25 cellular contexts compared by ENCODE assay signal in genomic region chr5:115439042-115439441, GRCh38.
DNase-seq lines count a peak whose midpoint lies in the region; ATAC-seq, FAIRE-seq and TF ChIP-seq lines count a peak whose summit lies in the region.
"Had no signal": no experiment of that assay in that cellular context is flagged by ENCODE, and none has a peak within 500 bp of the region (broad histone marks: within the 10 kb centered on the region; RNA-seq: fewer than 3 reads in every experiment).

No MANE protein-coding gene starts in this region.

- no peaks in the 10 kb centered on the region for H3K4me1 Mint-ChIP-seq in naive thymus-derived CD8-positive, alpha-beta T cell
- H3K4me1 Mint-ChIP-seq: GM23338, IgD-negative memory B cell had no signal

- H3K4me3 Mint-ChIP-seq in naive thymus-derived CD8-positive, alpha-beta T cell = no peak overlapping the region
- H3K4me3 Mint-ChIP-seq: CD4-positive, alpha-beta T cell; GM23338 had no signal

- 49 to 53% methylated on average over 2 of the region's 2 CpGs for WGBS in GM23248 (ENCODE audit: low coverage in 1 of 2, low lambda C conversion rate in 2 of 2, missing lambda C conversion rate in 2 of 2), 2 experiments
- 50% methylated on average over 2 of the region's 2 CpGs for WGBS in esophagus muscularis mucosa

- no peak overlapping the region for H3K27ac Mint-ChIP-seq in naive thymus-derived CD8-positive, alpha-beta T cell
- H3K27ac Mint-ChIP-seq: CD4-positive, alpha-beta T cell; GM23338 had no signal

- no peak for TF ChIP-seq EP300 in esophagus muscularis mucosa (IDR thresholded peaks at IDR 0.05)

- 0 out of 2 replicates have a peak, but pooled peaks cover 8% of the 10 kb centered on the region for H3F3A ChIP-seq in GM23248 (ENCODE audit: insufficient read depth)

- H3K36me3 Mint-ChIP-seq in naive thymus-derived CD8-positive, alpha-beta T cell = peaks cover 0 to 25% (median 2%) of the 10 kb centered on the region in 3 donors
- H3K36me3 Mint-ChIP-seq: IgD-negative memory B cell had no signal

- in situ Hi-C loops in GM23248 (cut with MboI) = no loop called here

- H3K9me3 ChIP-seq in GM23248 (ENCODE audit: low read depth) = no peaks in the 10 kb centered on the region
- peaks cover 0 to 16% (median 11%) of the 10 kb centered on the region in 4 donors for H3K9me3 ChIP-seq in esophagus muscularis mucosa

- H3K27me3 ChIP-seq in GM23248 (replicated peaks; ENCODE audit: insufficient read depth) (no peaks in the 10 kb centered on the region), esophagus muscularis mucosa (no peaks in the 10 kb centered on the region)
- H3K27me3 ChIP-seq: BLaER1 had no signal

- H3K4me3 ChIP-seq in AG10803 (ENCODE audit: low read length) (no peak overlapping the region), GM23248 (no peak overlapping the region), esophagus muscularis mucosa (no peak overlapping the region)
- H3K4me3 ChIP-seq: BLaER1, GM23338, SK-N-MC had no signal

- H3K9me2 ChIP-seq in GM23248 (ENCODE audit: insufficient read depth) = no peaks in the 10 kb centered on the region

- TF ChIP-seq CTCF in AG10803 (conservative IDR thresholded peaks at IDR 0.05; ENCODE audit: low read length) = no peak
- no peak for TF ChIP-seq CTCF in esophagus muscularis mucosa (IDR thresholded peaks at IDR 0.05)

- peaks cover 13 to 32% (median 23%) of the 10 kb centered on the region in 5 donors for H3K27me3 Mint-ChIP-seq in naive thymus-derived CD8-positive, alpha-beta T cell

- POLR2A ChIA-PET in naive thymus-derived CD8-positive, alpha-beta T cell (lab: Charles Lee) = no interaction called here

- intact Hi-C loops in esophagus muscularis mucosa (cut with DNase I) = no loop called here

- no peaks in the 10 kb centered on the region for H4K20me1 ChIP-seq in GM23248 (ENCODE audit: insufficient read depth)
- H4K20me1 ChIP-seq: BLaER1 had no signal

- no peak overlapping the region for H3K9ac ChIP-seq in GM23248
- H3K9ac ChIP-seq: BLaER1 had no signal

- H3K27ac ChIP-seq in GM23248 (no peak overlapping the region), esophagus muscularis mucosa (replicated peaks in 1 of 4) (no peak overlapping the region)
- H3K27ac ChIP-seq: BLaER1, SK-N-MC had no signal

- no peak overlapping the region for H3K4me2 ChIP-seq in GM23248 (ENCODE audit: unreplicated experiment)
- H3K4me2 ChIP-seq: BLaER1, GM23338 had no signal

- H3K79me2 ChIP-seq in GM23248 (ENCODE audit: insufficient read depth) = no peaks in the 10 kb centered on the region

- no peak for TF ChIP-seq POLR2A in esophagus muscularis mucosa (IDR thresholded peaks at IDR 0.05; ENCODE audit: low read depth)
- no peak for TF ChIP-seq POLR2A in H54 (IDR thresholded peaks at IDR 0.05; ENCODE audit: low read depth, low read length)

- peaks cover 2 to 43% (median 25%) of the 10 kb centered on the region in 9 donors for H3K9me3 Mint-ChIP-seq in naive thymus-derived CD8-positive, alpha-beta T cell

- no peak for FAIRE-seq in H54 (lab: Jason Lieb, UNC)
- FAIRE-seq in RCC 7860 (lab: Jason Lieb, UNC) = no peak
- FAIRE-seq: GM12892 had no signal

- peak; percentile 66 for DNase-seq in AG10803 (ENCODE audit: low read depth)
- peak; percentile 62 for DNase-seq in GM23248
- peak; percentile 50 for DNase-seq in esophagus muscularis mucosa (ENCODE audit: extremely low spot score)
- DNase-seq in renal cortical epithelial cell (ENCODE audit: low read depth) = peak; percentile 44
- DNase-seq in midbrain (lab: John Stamatoyannopoulos, UW) = no peak
- DNase-seq in H54 (ENCODE audit: insufficient read length, low spot score) = no peak
- DNase-seq in naive thymus-derived CD8-positive, alpha-beta T cell = no peak
- no peak for DNase-seq in RCC 7860 (ENCODE audit: low spot score)
- DNase-seq: CD4-positive, alpha-beta T cell; COR-L47; DMS79; HCEC 1CT; NCI-H1436; NCI-H187 treated with DMSO at 0.1 percent for 48 hours; NCI-H2107; NCI-H446 treated with DMSO at 0.1 percent for 48 hours; NCI-H526 treated with DMSO at 0.1 percent for 48 hours; OCI-M1; RPMI8226; SHP77 treated with DMSO at 0.1 percent for 48 hours had no signal

- no peak for ATAC-seq in naive thymus-derived CD8-positive, alpha-beta T cell
- ATAC-seq: GM23338 had no signal

- H3K36me3 ChIP-seq in GM23248 (ENCODE audit: low read depth) (no peaks in the 10 kb centered on the region), esophagus muscularis mucosa (no peaks in the 10 kb centered on the region)
- H3K36me3 ChIP-seq: BLaER1 had no signal

- no peak overlapping the region for H2AFZ ChIP-seq in GM23248
- H2AFZ ChIP-seq: GM23338 had no signal

- H3K4me1 ChIP-seq in GM23248 (ENCODE audit: insufficient read depth) (peaks cover 8% of the 10 kb centered on the region), esophagus muscularis mucosa (peaks cover 0 to 26% (median 24%) of the 10 kb centered on the region in 4 donors)

Comparison
In these comparisons a context has a peak if more than half of its experiments do, and no peak if none do; other contexts are left out.
1. DNase-seq: peak in AG10803 (single experiment), GM23248 (single experiment), esophagus muscularis mucosa (single experiment) and renal cortical epithelial cell (single experiment); none in midbrain (single experiment), H54 (single experiment), naive thymus-derived CD8-positive, alpha-beta T cell (0 of 10) and RCC 7860 (single experiment).